ENCODE assay signal across 3 cellular contexts in genomic region chr5:72202331-72202825, GRCh38.
TF ChIP-seq lines count a peak whose summit lies in the region.

No MANE protein-coding gene starts in this region.

TF ChIP-seq in IMR-90, 13 proteins besides CTCF, POLR2A, EP300 and RAD21 (continued from another document):
- TF ChIP-seq ELK1 (IDR thresholded peaks at IDR 0.05; ENCODE audit: borderline replicate concordance, low read depth, low read length) (no peak), CEBPB (IDR thresholded peaks at IDR 0.05; ENCODE audit: low read depth, low read length) (no peak), MAFK (IDR thresholded peaks at IDR 0.05; ENCODE audit: low read depth, low read length) (no peak), FOS (IDR thresholded peaks at IDR 0.05; ENCODE audit: low read depth, low read length) (no peak), NFE2L2 (IDR thresholded peaks at IDR 0.05; ENCODE audit: low read depth, low read length) (no peak), MAZ (IDR thresholded peaks at IDR 0.05; ENCODE audit: borderline replicate concordance, low read depth, low read length) (no peak), USF2 (IDR thresholded peaks at IDR 0.05; ENCODE audit: low read depth, low read length) (no peak), SMC3 (IDR thresholded peaks at IDR 0.05; ENCODE audit: low read depth, low read length) (no peak), RCOR1 (IDR thresholded peaks at IDR 0.05; ENCODE audit: insufficient replicate concordance, low read length) (no peak), MXI1 (IDR thresholded peaks at IDR 0.05; ENCODE audit: borderline replicate concordance, low read depth, low read length) (no peak)
TF ChIP-seq in IMR-90: peak in this region for 0.

TF ChIP-seq in WTC11, 78 proteins besides CTCF, POLR2A, EP300 and RAD21:
- TF ChIP-seq E2F5 (CRISPR knock-in tag; IDR thresholded peaks at IDR 0.05) (no peak), STAT6 (CRISPR knock-in tag; conservative IDR thresholded peaks at IDR 0.05; ENCODE audit: low read depth) (no peak), PREB (CRISPR knock-in tag; IDR thresholded peaks at IDR 0.05; ENCODE audit: borderline replicate concordance) (no peak), HMGA2 (CRISPR knock-in tag; IDR thresholded peaks at IDR 0.05) (no peak)

TF ChIP-seq in neural cell, 6 proteins besides CTCF, POLR2A, EP300 and RAD21 (continued from another document):
- TF ChIP-seq REST (IDR thresholded peaks at IDR 0.05; ENCODE audit: borderline replicate concordance), result no peak
